ENCODE assay signal across 34 cellular contexts in the genomic region with DNA sequence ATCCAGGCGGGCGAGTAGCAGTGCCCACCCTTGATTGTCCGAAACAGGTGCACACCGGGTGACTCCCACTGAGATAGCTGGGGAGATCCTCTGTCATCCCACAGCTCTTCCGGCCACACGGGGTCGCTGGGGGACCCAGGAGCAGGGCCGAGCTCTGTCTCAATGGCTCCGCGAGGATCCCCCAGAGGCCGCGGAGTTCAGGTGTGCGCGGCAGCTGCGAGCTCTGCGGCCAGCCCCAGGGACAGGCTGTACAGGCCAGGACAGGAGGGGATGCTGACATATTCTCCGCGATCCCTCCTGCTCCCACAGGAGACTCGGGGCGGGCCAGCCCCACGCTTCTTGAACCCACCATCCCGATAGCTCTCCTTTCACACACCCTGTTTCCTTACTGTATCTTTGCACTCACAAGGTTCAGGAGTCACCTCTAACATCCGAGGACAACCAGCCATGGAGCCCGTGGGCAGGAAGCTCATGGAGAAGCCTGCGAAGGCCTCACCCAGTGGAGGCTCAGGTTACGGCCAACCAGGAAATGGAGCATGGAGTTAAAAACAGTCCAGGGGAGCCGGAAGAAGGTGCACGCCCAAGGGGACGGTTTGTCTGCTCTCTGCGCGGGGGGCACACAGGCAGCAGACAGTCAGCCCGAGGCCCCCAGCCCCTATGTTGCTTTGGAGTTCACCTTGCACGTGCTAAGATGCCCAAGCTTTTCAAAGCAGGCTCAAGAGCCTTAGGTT.
DNase-seq lines count a peak whose midpoint lies in the region; ATAC-seq and TF ChIP-seq lines count a peak whose summit lies in the region.
"Had no signal": no experiment of that assay in that cellular context is flagged by ENCODE, and none has a peak within 500 bp of the region (broad histone marks: within the 10 kb centered on the region; RNA-seq: fewer than 3 reads in every experiment).

No MANE protein-coding gene starts in this region.

- H3K9me3 ChIP-seq in endodermal cell (ENCODE audit: control insufficient read depth, low read length), result no peaks in the 10 kb centered on the region
- no peaks in the 10 kb centered on the region for H3K9me3 ChIP-seq in neural progenitor cell (ENCODE audit: low read depth)
- H3K9me3 ChIP-seq: BE2C, gastroesophageal sphincter, neutrophil, prostate gland, vagina had no signal

- no peak for TF ChIP-seq CTCF in GM12865 (IDR thresholded peaks at IDR 0.05; ENCODE audit: insufficient read depth, low read depth, low read length, missing control alignments)
- TF ChIP-seq CTCF in endodermal cell (conservative IDR thresholded peaks at IDR 0.05), result peak; percentile 67
- peak; percentile 22 for TF ChIP-seq CTCF in neural progenitor cell (IDR thresholded peaks at IDR 0.05)

- H3K27me3 ChIP-seq in endodermal cell (ENCODE audit: control insufficient read depth, insufficient read depth, low read length, poor library complexity, severe bottlenecking) (no peaks in the 10 kb centered on the region), neural progenitor cell (no peaks in the 10 kb centered on the region)
- H3K27me3 ChIP-seq: BE2C, gastroesophageal sphincter, hepatocyte, neutrophil, vagina had no signal

- no peaks in the 10 kb centered on the region for H3K79me2 ChIP-seq in neural progenitor cell (ENCODE audit: low read depth)
- H3K79me2 ChIP-seq: hepatocyte had no signal

- H3K4me1 Mint-ChIP-seq in endodermal cell (no peaks in the 10 kb centered on the region), neural progenitor cell (no peaks in the 10 kb centered on the region)
- H3K4me1 Mint-ChIP-seq: CD8-positive, alpha-beta memory T cell had no signal

- H3K4me1 ChIP-seq in endodermal cell (ENCODE audit: control insufficient read depth, insufficient read depth, low read length), result no peaks in the 10 kb centered on the region
- no peaks in the 10 kb centered on the region for H3K4me1 ChIP-seq in neural progenitor cell
- H3K4me1 ChIP-seq: BE2C, prostate gland, stomach, vagina had no signal

- H3K27ac ChIP-seq in endodermal cell (ENCODE audit: low read depth, low read length) (no peak overlapping the region), neural progenitor cell (no peak overlapping the region)
- H3K27ac ChIP-seq: gastroesophageal sphincter, GM23248, hepatocyte, HL-60, neutrophil, prostate gland, stomach, vagina, VCaP had no signal

- WGBS in endodermal cell (ENCODE audit: insufficient coverage in 1 of 2, insufficient read length in 1 of 2), 2 experiments, result 92 to 94% methylated on average over 5 to 33 of the region's 33 CpGs

- no peak overlapping the region for H3K27ac Mint-ChIP-seq in endodermal cell
- no peak overlapping the region for H3K27ac Mint-ChIP-seq in neural progenitor cell
- H3K27ac Mint-ChIP-seq: activated CD8-positive, alpha-beta T cell treated with anti-CD3 and anti-CD28 coated beads, Interleukin-2, amount 10 ng/mL, durations not matched to agents 7 days and 5 days; activated naive CD4-positive, alpha-beta T cell treated with anti-CD3 and anti-CD28 coated beads, Interleukin-2, amount 50 U/mL, for 72 hours; activated T-helper 2 cell treated with anti-CD3 and anti-CD28 coated beads, Interferon-gamma antibody, Interleukin-2, Interleukin-4, amounts not matched to agents 10 μg/mL and 5 μg/mL and 100 μg/mL, durations not matched to agents 14 hours and 24 hours and 36 hours; CD8-positive, alpha-beta memory T cell had no signal

- H3K4me3 ChIP-seq in GM12865 (ENCODE audit: low read depth, low read length) (no peak overlapping the region), endodermal cell (ENCODE audit: low read length) (no peak overlapping the region), neural progenitor cell (no peak overlapping the region)
- H3K4me3 ChIP-seq: gastroesophageal sphincter, GM12878, GM23248, hepatocyte, prostate gland, stomach, vagina had no signal

- ATAC-seq in GM21717 (IDR thresholded peaks at IDR 0.05; ENCODE audit: unreplicated experiment) (peak; percentile 76), GM18517 (IDR thresholded peaks at IDR 0.05; ENCODE audit: unreplicated experiment) (no peak), GM19328 (IDR thresholded peaks at IDR 0.05; ENCODE audit: unreplicated experiment) (no peak)
- ATAC-seq: activated CD8-positive, alpha-beta T cell treated with anti-CD3 and anti-CD28 coated beads, Interleukin-2, amount 10 ng/mL, durations not matched to agents 7 days and 5 days; activated naive CD4-positive, alpha-beta T cell treated with anti-CD3 and anti-CD28 coated beads, Interleukin-2, amount 50 U/mL, for 72 hours; gastroesophageal sphincter; GM12878; left lobe of liver had no signal

- H3K4me2 ChIP-seq in neural progenitor cell, result no peak overlapping the region
- H3K4me2 ChIP-seq: hepatocyte had no signal

- no peaks in the 10 kb centered on the region for H4K20me1 ChIP-seq in neural progenitor cell (ENCODE audit: low read depth)

- H3K9me3 Mint-ChIP-seq in endodermal cell (peaks cover 42% of the 10 kb centered on the region), neural progenitor cell (peaks cover 12% of the 10 kb centered on the region)

- H3K4me3 Mint-ChIP-seq in endodermal cell, result no peak overlapping the region
- no peak overlapping the region for H3K4me3 Mint-ChIP-seq in neural progenitor cell
- H3K4me3 Mint-ChIP-seq: activated CD8-positive, alpha-beta T cell treated with anti-CD3 and anti-CD28 coated beads, Interleukin-2, amount 10 ng/mL, durations not matched to agents 7 days and 5 days; CD8-positive, alpha-beta memory T cell had no signal

- no peak overlapping the region for H2AFZ ChIP-seq in neural progenitor cell (replicated peaks)
- H2AFZ ChIP-seq: GM23248, hepatocyte had no signal

- DNase-seq in GM12865 (ENCODE audit: low read depth), result peak; percentile 36
- peak; percentile 79 for DNase-seq in endodermal cell
- DNase-seq in neural progenitor cell (ENCODE audit: low spot score), result peak; percentile 27
- no peak for DNase-seq in cerebellar cortex (ENCODE audit: low spot score)
- DNase-seq in NCI-H446 (lab: John Stamatoyannopoulos, UW), result no peak
- DNase-seq: activated CD4-positive, alpha-beta T cell treated with anti-CD3 and anti-CD28 coated beads for 4 hours; activated CD8-positive, alpha-beta T cell treated with anti-CD3 and anti-CD28 coated beads, Interleukin-2, amount 10 ng/mL, durations not matched to agents 7 days and 5 days; amygdala; BE2C; CD8-positive, alpha-beta memory T cell; DMS 273 treated with DMSO at 0.1 percent for 48 hours; GM23248; NCI-H1436 treated with DMSO at 0.1 percent for 48 hours; NCI-H2107; NCI-H774; SIG-M5; stimulated activated CD4-positive, alpha-beta T cell treated with anti-CD3 and anti-CD28 coated beads, Interleukin-12 subunit alpha, Interleukin-12 subunit beta, amount 100 ng/mL, for 4 hours; stimulated activated CD4-positive, alpha-beta T cell treated with anti-CD3 and anti-CD28 coated beads, Interleukin-2, amount 100 ng/mL, for 48 hours; stomach; SW 1271 had no signal

- H3F3A ChIP-seq in neural progenitor cell (ENCODE audit: low read depth), result no peaks in the 10 kb centered on the region

- H3K9ac ChIP-seq in endodermal cell (ENCODE audit: extremely low read depth, low read length, poor library complexity, severe bottlenecking) (no peak overlapping the region), neural progenitor cell (no peak overlapping the region)
- H3K9ac ChIP-seq: GM23248 had no signal

- no peaks in the 10 kb centered on the region for H3K36me3 Mint-ChIP-seq in endodermal cell (ENCODE audit: low read depth)
- H3K36me3 Mint-ChIP-seq in neural progenitor cell, result no peaks in the 10 kb centered on the region
- H3K36me3 Mint-ChIP-seq: activated naive CD4-positive, alpha-beta T cell treated with anti-CD3 and anti-CD28 coated beads, Interleukin-2, amount 50 U/mL, for 72 hours; CD8-positive, alpha-beta memory T cell had no signal

- H3K36me3 ChIP-seq in endodermal cell (ENCODE audit: control insufficient read depth, insufficient read depth, low read length) (no peaks in the 10 kb centered on the region), neural progenitor cell (no peaks in the 10 kb centered on the region)
- H3K36me3 ChIP-seq: BE2C, gastroesophageal sphincter, neutrophil, prostate gland, stomach, vagina had no signal

- H3K27me3 Mint-ChIP-seq in endodermal cell (ENCODE audit: insufficient read depth) (peaks cover 3% of the 10 kb centered on the region), neural progenitor cell (ENCODE audit: insufficient read depth, low read depth) (peaks cover 2% of the 10 kb centered on the region)
- H3K27me3 Mint-ChIP-seq: CD8-positive, alpha-beta memory T cell had no signal

Comparison
In these comparisons a context has a peak if more than half of its experiments do, and no peak if none do; other contexts are left out.
1. DNase-seq: peak in GM12865 (single experiment), endodermal cell (single experiment) and neural progenitor cell (single experiment); none in cerebellar cortex (single experiment) and NCI-H446 (0 of 2).